Comparison of ENCODE assay signal across 2 cellular contexts in the genomic region with DNA sequence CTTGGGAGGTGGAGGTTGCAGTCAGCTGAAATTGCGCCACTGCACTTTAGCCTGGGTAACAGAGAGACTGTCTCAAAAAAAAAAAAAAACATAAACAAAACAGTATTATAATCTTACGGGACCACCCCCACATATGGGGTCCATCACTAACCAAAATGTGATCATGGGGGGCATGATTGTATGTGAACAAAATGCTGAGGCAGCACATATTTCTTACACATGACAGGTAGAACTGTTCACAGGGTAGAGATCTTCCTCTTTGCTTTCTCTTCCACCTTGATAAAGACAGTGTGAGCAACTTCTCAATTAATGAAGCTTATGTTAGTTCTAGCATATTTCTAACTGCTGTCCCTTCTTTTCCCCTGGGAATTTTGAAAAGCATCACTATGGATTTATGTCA.
TF ChIP-seq lines count a peak whose summit lies in the region.

No MANE protein-coding gene starts in this region.

TF ChIP-seq in HepG2, 621 proteins besides CTCF, POLR2A, EP300 and RAD21:
- no peak for TF ChIP-seq THRA (CRISPR knock-in tag; IDR thresholded peaks at IDR 0.05; ENCODE audit: borderline replicate concordance)
- peak; percentile 99 for TF ChIP-seq MAFF (IDR thresholded peaks at IDR 0.05; ENCODE audit: low read depth, low read length)
- TF ChIP-seq MAFK (conservative IDR thresholded peaks at IDR 0.05 in 1 of 2, IDR thresholded peaks at IDR 0.05 in 1 of 2; ENCODE audit: low read length in 2 of 2): peak; percentile 99 to 100
- TF ChIP-seq, protein P1, sequence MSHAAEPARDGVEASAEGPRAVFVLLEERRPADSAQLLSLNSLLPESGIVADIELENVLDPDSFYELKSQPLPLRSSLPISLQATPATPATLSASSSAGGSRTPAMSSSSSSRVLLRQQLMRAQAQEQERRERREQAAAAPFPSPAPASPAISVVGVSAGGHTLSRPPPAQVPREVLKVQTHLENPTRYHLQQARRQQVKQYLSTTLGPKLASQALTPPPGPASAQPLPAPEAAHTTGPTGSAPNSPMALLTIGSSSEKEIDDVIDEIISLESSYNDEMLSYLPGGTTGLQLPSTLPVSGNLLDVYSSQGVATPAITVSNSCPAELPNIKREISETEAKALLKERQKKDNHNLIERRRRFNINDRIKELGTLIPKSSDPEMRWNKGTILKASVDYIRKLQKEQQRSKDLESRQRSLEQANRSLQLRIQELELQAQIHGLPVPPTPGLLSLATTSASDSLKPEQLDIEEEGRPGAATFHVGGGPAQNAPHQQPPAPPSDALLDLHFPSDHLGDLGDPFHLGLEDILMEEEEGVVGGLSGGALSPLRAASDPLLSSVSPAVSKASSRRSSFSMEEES (CRISPR knock-in tag; IDR thresholded peaks at IDR 0.05): no peak

TF ChIP-seq in H1, 55 proteins besides CTCF, POLR2A, EP300 and RAD21:
- peak; percentile 80 for TF ChIP-seq MAFK (IDR thresholded peaks at IDR 0.05; ENCODE audit: low read depth, low read length)
- TF ChIP-seq RFX5 (IDR thresholded peaks at IDR 0.05; ENCODE audit: borderline replicate concordance, low read depth, low read length): no peak
